12 cellular contexts compared by ENCODE assay signal in the genomic region with DNA sequence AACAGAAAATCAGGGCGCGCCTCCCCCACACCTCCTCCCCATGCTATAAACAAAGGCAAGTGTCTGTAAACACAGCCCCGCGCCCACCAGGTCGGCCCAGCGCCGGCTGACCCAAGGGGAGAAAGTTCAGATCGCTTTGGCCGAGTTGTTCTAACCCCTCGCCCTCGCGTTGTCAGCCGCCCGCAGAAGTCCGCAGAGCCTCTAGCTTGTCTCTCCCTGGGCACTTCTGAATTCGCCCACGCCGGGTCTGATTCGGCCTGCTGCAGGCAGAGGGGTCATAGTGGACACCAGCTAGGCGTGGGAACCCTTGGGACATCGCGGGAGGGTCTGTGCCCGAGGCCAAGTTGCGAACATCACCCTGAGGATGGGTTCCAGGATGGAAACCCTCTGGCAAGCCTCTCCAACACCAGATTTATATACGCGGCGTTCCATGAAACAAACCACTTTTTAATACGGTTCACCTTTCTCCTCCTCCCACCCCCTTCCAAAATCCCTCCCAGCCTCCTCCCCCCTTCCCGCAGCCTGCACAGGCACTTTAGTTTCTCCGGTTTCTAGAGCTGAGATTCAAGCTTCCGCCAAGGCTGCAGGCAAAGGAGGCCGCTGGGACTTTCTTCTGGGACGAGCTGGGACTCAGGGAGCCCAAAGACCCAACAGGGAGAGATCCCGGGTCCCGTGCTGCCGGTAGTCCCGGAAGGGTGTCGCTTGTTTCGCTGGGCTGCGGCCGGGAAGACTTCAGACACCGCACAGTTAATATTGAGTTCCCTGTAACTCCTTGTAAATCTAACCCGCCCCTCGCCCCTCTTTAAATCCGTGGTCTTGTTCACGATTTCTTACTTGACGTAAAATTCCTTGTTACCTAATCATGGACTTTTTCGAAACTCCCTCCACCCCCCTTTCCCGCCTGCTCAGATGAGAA. TPM values are rescaled to one million over a fixed set of nuclear protein-coding genes. Genes with fewer than 3 reads are reported as not detected.
DNase-seq lines count a peak whose midpoint lies in the region; ATAC-seq, FAIRE-seq and TF ChIP-seq lines count a peak whose summit lies in the region.
"Had no signal": no experiment of that assay in that cellular context is flagged by ENCODE, and none has a peak within 500 bp of the region (broad histone marks: within the 10 kb centered on the region; RNA-seq: fewer than 3 reads in every experiment).

No MANE protein-coding gene starts in this region.

- H3K79me2 ChIP-seq in osteoblast (ENCODE audit: insufficient read depth, low read length) = no peaks in the 10 kb centered on the region

- CTCF ChIA-PET in CD4-positive, alpha-beta memory T cell (lab: Charles Lee; ENCODE audit: partially characterized antibody) = interaction anchor here (1.4 kb wide), 1 partner anchor 32 kb away, joined by 3 read pairs; no protein-coding TSS in a partner anchor

- H3K4me3 Mint-ChIP-seq in CD4-positive, alpha-beta memory T cell = peak overlapping the region in 4 of 8 donors; percentile 1 to 52 (median 34)

- no peak for TF ChIP-seq CTCF in cardiac muscle cell (IDR thresholded peaks at IDR 0.05; ENCODE audit: low read depth, low read length)
- no peak for TF ChIP-seq CTCF in osteoblast (IDR thresholded peaks at IDR 0.05; ENCODE audit: extremely low read depth, low read depth, low read length)
- TF ChIP-seq CTCF in lower lobe of right lung (IDR thresholded peaks at IDR 0.05) = no peak

- no peak for DNase-seq in CD4-positive, alpha-beta memory T cell
- DNase-seq in cardiac muscle cell (ENCODE audit: low read depth in 1 of 2, low spot score in 1 of 2) = peak; percentile 59 to 62
- DNase-seq in osteoblast (ENCODE audit: insufficient read length, low spot score, missing footprints) = peak; percentile 90
- no peak for DNase-seq in DMS 273 (lab: John Stamatoyannopoulos, UW; ENCODE audit: unreplicated experiment)
- DNase-seq in globus pallidus (ENCODE audit: low spot score) = no peak
- no peak for DNase-seq in lower lobe of right lung
- no peak for DNase-seq in RCC 7860 (ENCODE audit: low spot score)
- DNase-seq: C1 segment of cervical spinal cord, MM.1S, NCI-H526 had no signal

- H3K9me3 ChIP-seq in CD4-positive, alpha-beta memory T cell (ENCODE audit: control insufficient read depth in 1 of 2, low read length in 2 of 2) = no peaks in the 10 kb centered on the region
- no peaks in the 10 kb centered on the region for H3K9me3 ChIP-seq in cardiac muscle cell (ENCODE audit: low read depth)
- H3K9me3 ChIP-seq in osteoblast (ENCODE audit: low read depth, low read length) = no peaks in the 10 kb centered on the region
- H3K9me3 ChIP-seq in lower lobe of right lung = no peaks in the 10 kb centered on the region

- no peak overlapping the region for H3K4me2 ChIP-seq in osteoblast (ENCODE audit: insufficient read depth, low read length)

- intact Hi-C loops in CD4-positive, alpha-beta memory T cell (cut with micrococcal nuclease) = no loop called here
- intact Hi-C loops in lower lobe of right lung (cut with DNase I) = no loop called here

- no peak overlapping the region for H2AFZ ChIP-seq in osteoblast (ENCODE audit: low read length)

- peaks cover 21% of the 10 kb centered on the region for H3K4me1 ChIP-seq in CD4-positive, alpha-beta memory T cell (ENCODE audit: insufficient read depth, low read length)
- peaks cover 24% of the 10 kb centered on the region for H3K4me1 ChIP-seq in cardiac muscle cell (ENCODE audit: low read depth)
- peaks cover 11% of the 10 kb centered on the region for H3K4me1 ChIP-seq in osteoblast (ENCODE audit: insufficient read depth, low read length)
- peaks cover 31% of the 10 kb centered on the region for H3K4me1 ChIP-seq in lower lobe of right lung

- peak overlapping the region in 4 of 7 donors; percentile 74 to 90 (median 78) for H3K27ac Mint-ChIP-seq in CD4-positive, alpha-beta memory T cell

- no peak for FAIRE-seq in RCC 7860 (lab: Jason Lieb, UNC)

- H3K27me3 Mint-ChIP-seq in CD4-positive, alpha-beta memory T cell = peaks cover 69 to 79% of the 10 kb centered on the region in 2 donors

- H3K9me3 Mint-ChIP-seq in CD4-positive, alpha-beta memory T cell = peaks cover 0 to 60% (median 28%) of the 10 kb centered on the region in 8 donors

- no peak overlapping the region for H3K4me3 ChIP-seq in CD4-positive, alpha-beta memory T cell (ENCODE audit: low read length in 2 of 2)
- peak overlapping the region; percentile 96 for H3K4me3 ChIP-seq in cardiac muscle cell
- no peak overlapping the region for H3K4me3 ChIP-seq in osteoblast (ENCODE audit: insufficient read depth, low read length)
- H3K4me3 ChIP-seq in lower lobe of right lung = no peak overlapping the region

- no peak for ATAC-seq in SK-N-SH treated with all-trans-retinoic acid at 6 μM for 48 hours
- ATAC-seq in lower lobe of right lung = no peak

- peaks cover 91% of the 10 kb centered on the region for H3K27me3 ChIP-seq in CD4-positive, alpha-beta memory T cell (ENCODE audit: insufficient read depth, low read length)
- H3K27me3 ChIP-seq in cardiac muscle cell (peaks cover 10% of the 10 kb centered on the region), osteoblast (ENCODE audit: insufficient read depth, low read length) (peaks cover 29% of the 10 kb centered on the region), lower lobe of right lung (ENCODE audit: low read depth) (peaks cover 97% of the 10 kb centered on the region)

- no peaks in the 10 kb centered on the region for H3K36me3 ChIP-seq in CD4-positive, alpha-beta memory T cell (ENCODE audit: insufficient read depth, low read length)
- peaks cover 38% of the 10 kb centered on the region for H3K36me3 ChIP-seq in cardiac muscle cell
- no peaks in the 10 kb centered on the region for H3K36me3 ChIP-seq in osteoblast (ENCODE audit: insufficient read depth, low read length)
- no peaks in the 10 kb centered on the region for H3K36me3 ChIP-seq in lower lobe of right lung

- POLR2A ChIA-PET in CD4-positive, alpha-beta memory T cell (lab: Charles Lee; ENCODE audit: partially characterized antibody) = no interaction called here

- peaks cover 0 to 5% of the 10 kb centered on the region in 2 donors for H3K36me3 Mint-ChIP-seq in CD4-positive, alpha-beta memory T cell

- H3K4me1 Mint-ChIP-seq in CD4-positive, alpha-beta memory T cell = peaks cover 16 to 58% (median 30%) of the 10 kb centered on the region in 4 donors

- H4K20me1 ChIP-seq in osteoblast (ENCODE audit: insufficient read depth, low read length) = no peaks in the 10 kb centered on the region

- H3K27ac ChIP-seq in CD4-positive, alpha-beta memory T cell (ENCODE audit: low read depth, low read length) = no peak overlapping the region
- H3K27ac ChIP-seq in cardiac muscle cell = peak overlapping the region; percentile 98
- no peak overlapping the region for H3K27ac ChIP-seq in osteoblast (ENCODE audit: low read depth, low read length)
- H3K27ac ChIP-seq in lower lobe of right lung = no peak overlapping the region

TF ChIP-seq in SK-N-SH treated with all-trans-retinoic acid at 6 μM for 48 hours, 23 proteins besides CTCF, POLR2A, EP300 and RAD21:
- TF ChIP-seq, protein P1, sequence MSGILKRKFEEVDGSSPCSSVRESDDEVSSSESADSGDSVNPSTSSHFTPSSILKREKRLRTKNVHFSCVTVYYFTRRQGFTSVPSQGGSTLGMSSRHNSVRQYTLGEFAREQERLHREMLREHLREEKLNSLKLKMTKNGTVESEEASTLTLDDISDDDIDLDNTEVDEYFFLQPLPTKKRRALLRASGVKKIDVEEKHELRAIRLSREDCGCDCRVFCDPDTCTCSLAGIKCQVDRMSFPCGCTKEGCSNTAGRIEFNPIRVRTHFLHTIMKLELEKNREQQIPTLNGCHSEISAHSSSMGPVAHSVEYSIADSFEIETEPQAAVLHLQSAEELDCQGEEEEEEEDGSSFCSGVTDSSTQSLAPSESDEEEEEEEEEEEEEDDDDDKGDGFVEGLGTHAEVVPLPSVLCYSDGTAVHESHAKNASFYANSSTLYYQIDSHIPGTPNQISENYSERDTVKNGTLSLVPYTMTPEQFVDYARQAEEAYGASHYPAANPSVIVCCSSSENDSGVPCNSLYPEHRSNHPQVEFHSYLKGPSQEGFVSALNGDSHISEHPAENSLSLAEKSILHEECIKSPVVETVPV (CRISPR knock-in tag; IDR thresholded peaks at IDR 0.05) = peak; percentile 19; the same call in 1 of the 2 replicates
- TF ChIP-seq TCF4 (CRISPR knock-in tag; IDR thresholded peaks at IDR 0.05; ENCODE audit: borderline replicate concordance) = no peak
- TF ChIP-seq CSDC2 (CRISPR knock-in tag; IDR thresholded peaks at IDR 0.05) = no peak
TF ChIP-seq in SK-N-SH treated with all-trans-retinoic acid at 6 μM for 48 hours: peak in this region for 1.

RNA-seq across cellular contexts. Expression of a gene that starts 4.7 kb away (rescaled TPM):
- not detected for total RNA-seq in CD4-positive, alpha-beta memory T cell
- polyA plus RNA-seq in CD4-positive, alpha-beta memory T cell = not detected
- 352 and 607 TPM in 2 replicates for total RNA-seq in cardiac muscle cell
- 175 and 199 TPM in 2 replicates for polyA plus RNA-seq in cardiac muscle cell
- 1.8 and 3.8 TPM in 2 replicates for total RNA-seq in osteoblast
- total RNA-seq in lower lobe of right lung = 0.35 TPM
- total RNA-seq: activated CD8-positive, alpha-beta memory T cell treated with anti-CD3 and anti-CD28 coated beads for 36 hours had no signal

Comparison
In these comparisons a context has a peak if more than half of its experiments do, and no peak if none do; other contexts are left out.
1. DNase-seq: peak in cardiac muscle cell (2 of 2) and osteoblast (single experiment); none in CD4-positive, alpha-beta memory T cell (0 of 5), DMS 273 (single experiment), globus pallidus (single experiment), lower lobe of right lung (single experiment) and RCC 7860 (single experiment).
2. RNA of a gene that starts 4.7 kb away (total RNA-seq): 352 to 607 TPM in cardiac muscle cell; 1.8 to 3.8 TPM in osteoblast, 0.35 TPM in lower lobe of right lung (single experiment) and not detected in CD4-positive, alpha-beta memory T cell; every median in the first group is over 10 times any median in the second.